23 cellular contexts compared by ENCODE assay signal in the genomic region with DNA sequence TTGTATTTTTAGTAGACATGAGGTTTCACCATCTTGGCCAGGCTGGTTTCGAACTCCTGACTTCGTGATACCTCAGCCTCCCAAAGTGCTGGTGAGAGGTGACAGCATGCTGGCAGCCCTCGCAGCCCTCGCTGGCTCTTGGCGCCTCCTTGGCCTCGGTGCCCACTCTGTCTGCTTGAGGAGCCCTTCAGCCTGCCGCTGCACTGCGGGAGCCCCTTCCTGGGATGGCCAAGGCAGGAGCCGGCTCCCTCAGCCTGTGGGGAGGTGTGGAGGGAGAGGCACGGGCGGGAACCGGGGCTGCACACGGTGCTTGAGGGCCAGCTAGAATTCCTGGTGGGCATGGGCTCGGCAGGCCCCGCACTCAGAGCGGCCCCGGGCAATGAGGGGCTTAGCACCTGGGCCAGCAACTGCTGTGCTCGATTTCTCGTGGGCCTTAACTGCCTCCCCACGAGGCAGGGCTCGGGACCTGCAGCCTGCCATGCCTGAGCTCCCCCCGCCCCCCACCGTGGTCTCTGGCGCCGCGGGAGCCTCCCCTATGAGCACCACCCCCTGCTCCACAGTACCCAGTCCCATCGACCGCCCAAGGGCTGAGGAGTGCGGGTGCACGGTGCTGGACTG.
"Had no signal": no experiment of that assay in that cellular context is flagged by ENCODE, and none has a peak within 500 bp of the region (broad histone marks: within the 10 kb centered on the region; RNA-seq: fewer than 3 reads in every experiment).

No MANE protein-coding gene starts in this region.

- H3K4me2 ChIP-seq: hepatocyte had no signal

- H3K4me1 ChIP-seq: esophagus muscularis mucosa, foreskin keratinocyte, gastroesophageal sphincter, heart left ventricle, left lung had no signal

- H3K36me3 ChIP-seq: esophagus muscularis mucosa, gastroesophageal sphincter, heart left ventricle, left lung had no signal

- H3K4me3 ChIP-seq: coronary artery, dorsolateral prefrontal cortex, esophagus muscularis mucosa, gastroesophageal sphincter, heart left ventricle, hepatocyte, left lung, lung, mucosa of descending colon had no signal

- H2AFZ ChIP-seq: hepatocyte had no signal

- H3K27ac ChIP-seq: coronary artery, dorsolateral prefrontal cortex, esophagus muscularis mucosa, foreskin keratinocyte, gastroesophageal sphincter, heart left ventricle, hepatocyte, left lung had no signal

- ATAC-seq: foreskin keratinocyte, gastroesophageal sphincter, heart left ventricle, left cardiac atrium, left lung, left ventricle myocardium superior, mucosa of descending colon had no signal

- H3K9me3 ChIP-seq: esophagus muscularis mucosa, heart left ventricle, mucosa of descending colon had no signal

- DNase-seq: cerebellar nuclear complex; dermis blood vessel endothelial cell; dorsolateral prefrontal cortex; effector CD4-positive, alpha-beta T cell; effector memory CD4-positive, alpha-beta T cell; foreskin keratinocyte; hypothalamus; immature natural killer cell; islet precursor cell; left cardiac atrium; left ventricle myocardium superior; mammary epithelial cell; mucosa of descending colon had no signal

- FAIRE-seq: colon, endothelial cell of umbilical vein, frontal cortex had no signal

- H3K27me3 ChIP-seq: dorsolateral prefrontal cortex, esophagus muscularis mucosa, foreskin keratinocyte, gastroesophageal sphincter, heart left ventricle, hepatocyte, left lung had no signal
